In genomic region chr17:67376892-67377726, GRCh38 we compare ENCODE assay signal across 8 cellular contexts. TPM values are rescaled to one million over a fixed set of nuclear protein-coding genes. Genes with fewer than 3 reads are reported as not detected.
DNase-seq lines count a peak whose midpoint lies in the region; ATAC-seq and TF ChIP-seq lines count a peak whose summit lies in the region.

PITPNC1 (plus strand) TSS chr17:67377281.

- H3K4me3 ChIP-seq in fibroblast of lung (replicated peaks in 1 of 4; ENCODE audit: control extremely low read depth in 1 of 4, insufficient read depth in 1 of 4, low read depth in 3 of 4, low read length in 4 of 4): peak within 1 kb of the TSS; percentile 79 to 96 (median 89)

- peak within 1 kb of the TSS; percentile 86 for H3K27ac ChIP-seq in RWPE1
- H3K27ac ChIP-seq in fibroblast of lung (ENCODE audit: insufficient read depth, low read length): peak within 1 kb of the TSS; percentile 74

- H3K4me3 Mint-ChIP-seq in naive thymus-derived CD8-positive, alpha-beta T cell: peak within 1 kb of the TSS; percentile 89 to 99 (median 94)

- H3K27ac Mint-ChIP-seq in naive thymus-derived CD8-positive, alpha-beta T cell: peak within 1 kb of the TSS; percentile 45 to 97 (median 94)

- peak; percentile 74 for ATAC-seq in GM21717 (IDR thresholded peaks at IDR 0.05; ENCODE audit: unreplicated experiment)
- ATAC-seq in naive thymus-derived CD8-positive, alpha-beta T cell: peak; percentile 70 to 74

- peaks cover 14% of the 10 kb centered on the region for H3K4me1 ChIP-seq in fibroblast of lung (ENCODE audit: control insufficient read depth, extremely low read depth, insufficient read depth, low read length)

- H3K4me2 ChIP-seq in fibroblast of lung (ENCODE audit: extremely low read depth, insufficient read depth, low read length): peak within 1 kb of the TSS; percentile 88

- H4K20me1 ChIP-seq in fibroblast of lung (ENCODE audit: control insufficient read depth, extremely low read depth, insufficient read depth, low read length): no peaks in the 10 kb centered on the region

- no peaks in the 10 kb centered on the region for H3K27me3 ChIP-seq in fibroblast of lung (ENCODE audit: control insufficient read depth, insufficient read depth, low read length)

- peaks cover 25 to 49% (median 46%) of the 10 kb centered on the region in 4 donors for H3K4me1 Mint-ChIP-seq in naive thymus-derived CD8-positive, alpha-beta T cell

- CTCF ChIA-PET in RWPE1 (lab: Yijun Ruan, JAX): interaction anchor here (1.4 to 2.8 kb wide), 2 partner anchors 99 to 295 kb away, joined by 4 to 19 read pairs; no protein-coding TSS in a partner anchor

- H3K27me3 Mint-ChIP-seq in naive thymus-derived CD8-positive, alpha-beta T cell: no peaks in the 10 kb centered on the region

- peaks cover 11% of the 10 kb centered on the region for H3K79me2 ChIP-seq in fibroblast of lung (ENCODE audit: control insufficient read depth, insufficient read depth, low read length)

- no peaks in the 10 kb centered on the region for H3K9me3 Mint-ChIP-seq in naive thymus-derived CD8-positive, alpha-beta T cell

- peak; percentile 74 for DNase-seq in DMS53 treated with DMSO at 0.1 percent for 48 hours (lab: John Stamatoyannopoulos, UW; ENCODE audit: unreplicated experiment)
- DNase-seq in KG1 (lab: John Stamatoyannopoulos, UW): peak; percentile 58
- peak; percentile 84 for DNase-seq in RWPE1 (ENCODE audit: low spot score)
- peak; percentile 75 to 79 for DNase-seq in activated T-helper 1 cell treated with anti-CD3 and anti-CD28 coated beads, Interleukin-2, amount 50 U/mL, for 16 hours (ENCODE audit: low read depth in 1 of 2, low spot score in 1 of 2)
- DNase-seq in fibroblast of lung (ENCODE audit: low read depth in 2 of 2): peak; percentile 86 to 88
- peak; percentile 81 to 93 (median 86) for DNase-seq in naive thymus-derived CD8-positive, alpha-beta T cell
- peak; percentile 80 to 88 (median 84) for DNase-seq in stimulated activated naive CD4-positive, alpha-beta T cell (lab: John Stamatoyannopoulos, UW)

- H3K36me3 ChIP-seq in fibroblast of lung (ENCODE audit: control insufficient read depth, insufficient read depth, low read length): no peaks in the 10 kb centered on the region

- no peak for TF ChIP-seq CTCF in RWPE1 (conservative IDR thresholded peaks at IDR 0.05; ENCODE audit: low read depth)
- peak in 1 of 2 donors; percentile 0 for TF ChIP-seq CTCF in fibroblast of lung (conservative IDR thresholded peaks at IDR 0.05 in 1 of 2, IDR thresholded peaks at IDR 0.05 in 1 of 2; ENCODE audit: low read depth in 1 of 2, low read length in 2 of 2)

- H2AFZ ChIP-seq in fibroblast of lung (ENCODE audit: low read length): peak within 1 kb of the TSS; percentile 24

- peaks cover 0 to 9% (median 3%) of the 10 kb centered on the region in 3 donors for H3K36me3 Mint-ChIP-seq in naive thymus-derived CD8-positive, alpha-beta T cell

- peak within 1 kb of the TSS; percentile 78 for H3K9ac ChIP-seq in fibroblast of lung (ENCODE audit: insufficient read depth, low read length)

- POLR2A ChIA-PET in RWPE1 (lab: Yijun Ruan, JAX; ENCODE audit: low non-redundant PET): no interaction called here
- POLR2A ChIA-PET in naive thymus-derived CD8-positive, alpha-beta T cell (lab: Charles Lee): interaction anchor here (0.5 to 9.1 kb wide), 30 partner anchors 11 to 341 kb away, joined by 3 to 240 read pairs (median 8); partner anchors contain the start of genes NOL11 and PSMD12

- H3K9me3 ChIP-seq in fibroblast of lung (ENCODE audit: control insufficient read depth, insufficient read depth, low read depth, low read length): no peaks in the 10 kb centered on the region

RNA-seq across cellular contexts. Expression of gene PITPNC1, which starts in this region (rescaled TPM):
- total RNA-seq in fibroblast of lung: 4.1 and 5.8 TPM in 2 replicates
- polyA plus RNA-seq in fibroblast of lung: 7.1 and 18.1 TPM in 2 replicates
- polyA plus RNA-seq in fibroblast of lung (2012): 6.1 and 14.6 TPM in 2 replicates
- 3.1 and 9.2 TPM in 2 replicates for polyA minus RNA-seq in fibroblast of lung (ENCODE audit: low replicate concordance)
- 100 to 1,000 TPM; 128 to 133 TPM for total RNA-seq in naive thymus-derived CD8-positive, alpha-beta T cell
- 100 to 1,000 TPM; 119 to 159 (median 125) TPM for polyA plus RNA-seq in naive thymus-derived CD8-positive, alpha-beta T cell

Comparison
In these comparisons a context has a peak if more than half of its experiments do, and no peak if none do; other contexts are left out.
1. Peak in every context shown above with its lines: DNase-seq, ATAC-seq, H3K4me3 ChIP-seq and H3K27ac ChIP-seq.
2. RNA of gene PITPNC1 (total RNA-seq): 128 to 133 TPM in naive thymus-derived CD8-positive, alpha-beta T cell; 4.1 to 5.8 TPM in fibroblast of lung; every median in the first group is over 10 times any median in the second.
3. RNA of gene PITPNC1 (polyA plus RNA-seq): 119 to 159 TPM in naive thymus-derived CD8-positive, alpha-beta T cell; 6.1 to 18.1 TPM in fibroblast of lung; every median in the first group is over 4 times any median in the second.